1 cellular context compared by ENCODE assay signal in genomic region chr5:119243888-119244287, GRCh38.
TF ChIP-seq lines count a peak whose summit lies in the region.

No MANE protein-coding gene starts in this region.

TF ChIP-seq in GM23338, 12 proteins besides CTCF, POLR2A, EP300 and RAD21 (continued from another document):
- TF ChIP-seq ZNF462 (CRISPR knock-in tag; IDR thresholded peaks at IDR 0.05): no peak
- no peak for TF ChIP-seq STAT1 (IDR thresholded peaks at IDR 0.05; ENCODE audit: unreplicated experiment)
- no peak for TF ChIP-seq REST (IDR thresholded peaks at IDR 0.05; ENCODE audit: unreplicated experiment)
- no peak for TF ChIP-seq ZNF114 (CRISPR knock-in tag; IDR thresholded peaks at IDR 0.05)
- TF ChIP-seq NANOG (IDR thresholded peaks at IDR 0.05; ENCODE audit: borderline replicate concordance): no peak
- TF ChIP-seq ZNF331 (CRISPR knock-in tag; IDR thresholded peaks at IDR 0.05; ENCODE audit: low read depth): no peak
- TF ChIP-seq CREB1 (CRISPR knock-in tag; IDR thresholded peaks at IDR 0.05; ENCODE audit: low read depth): no peak
- TF ChIP-seq EZH2phosphoT487 (IDR thresholded peaks at IDR 0.05; ENCODE audit: unreplicated experiment): no peak
- no peak for TF ChIP-seq EZH2 (IDR thresholded peaks at IDR 0.05; ENCODE audit: low read depth, unreplicated experiment)
- no peak for TF ChIP-seq JUNB (IDR thresholded peaks at IDR 0.05; ENCODE audit: unreplicated experiment)
TF ChIP-seq in GM23338: peak in this region for 0.
